20 cellular contexts compared by ENCODE assay signal in genomic region chr10:47482367-47482766, GRCh38. TPM values are rescaled to one million over a fixed set of nuclear protein-coding genes. Genes with fewer than 3 reads are reported as not detected.
"Had no signal": no experiment of that assay in that cellular context is flagged by ENCODE, and none has a peak within 500 bp of the region (broad histone marks: within the 10 kb centered on the region; RNA-seq: fewer than 3 reads in every experiment).

No MANE protein-coding gene starts in this region.

RNA-seq across cellular contexts. Expression of gene ANXA8, which starts 1.5 kb away (rescaled TPM):
- total RNA-seq: colonic mucosa; esophagus muscularis mucosa; fibroblast of lung; left ventricle myocardium inferior; natural killer cell treated with Interleukin-12 subunit alpha and Interleukin-12 subunit beta and Interleukin-15 and Interleukin-18, amount 100 ng/mL, for 72 hours; neural crest cell; progenitor cell of endocrine pancreas; skeletal muscle tissue had no signal

RNA-seq across cellular contexts. Expression of gene FAM25G, which starts 9.1 kb away (rescaled TPM):
- total RNA-seq: chondrocyte; endodermal cell; epithelial cell of proximal tubule; esophagus muscularis mucosa; fibroblast of lung; kidney; left ventricle myocardium inferior; lower lobe of right lung; mononuclear cell; natural killer cell treated with Interleukin-12 subunit alpha and Interleukin-12 subunit beta and Interleukin-15 and Interleukin-18, amount 100 ng/mL, for 72 hours; neural crest cell; omental fat pad; progenitor cell of endocrine pancreas; sigmoid colon; skeletal muscle tissue; spleen; transverse colon; ureter; vagina had no signal
- polyA plus RNA-seq: fibroblast of lung, spleen had no signal
